8 cellular contexts compared by ENCODE assay signal in genomic region chr11:63938481-63939350, GRCh38. TPM values are rescaled to one million over a fixed set of nuclear protein-coding genes. Genes with fewer than 3 reads are reported as not detected.
A peak's percentile ranks its signal among the peaks of the same experiment; 100 is the strongest.
DNase-seq lines count a peak whose midpoint lies in the region; FAIRE-seq and TF ChIP-seq lines count a peak whose summit lies in the region.

TSS of gene NAA40 (plus strand) at chr11:63939002. CDS start at chr11:63939097, 95 bp downstream.

- H3K4me3 ChIP-seq in HAP-1 (peak within 1 kb of the TSS; percentile 79), MG63 (peak within 1 kb of the TSS; percentile 74), neural progenitor cell (peak within 1 kb of the TSS; percentile 96), stomach smooth muscle (ENCODE audit: low read length in 2 of 2) (peak within 1 kb of the TSS; percentile 79 to 82)

- H4K20me1 ChIP-seq in neural progenitor cell (ENCODE audit: low read depth) = peaks cover 33% of the 10 kb centered on the region

- no peaks in the 10 kb centered on the region for H3K36me3 Mint-ChIP-seq in neural progenitor cell

- TF ChIP-seq CTCF in neural progenitor cell (IDR thresholded peaks at IDR 0.05) = no peak

- H3K36me3 ChIP-seq in HAP-1 (replicated peaks) (0 out of 2 replicates have a peak, but pooled peaks cover 6% of the 10 kb centered on the region), MG63 (no peaks in the 10 kb centered on the region; the same call in none of the 2 replicates), neural progenitor cell (no peaks in the 10 kb centered on the region), stomach smooth muscle (ENCODE audit: control insufficient read depth in 2 of 2, insufficient read depth in 2 of 2, low read length in 2 of 2) (no peaks in the 10 kb centered on the region)

- peaks cover 9% of the 10 kb centered on the region for H3K27me3 Mint-ChIP-seq in neural progenitor cell (ENCODE audit: insufficient read depth, low read depth)

- H2AFZ ChIP-seq in neural progenitor cell (replicated peaks) = peak within 1 kb of the TSS; percentile 98

- peaks cover 48% of the 10 kb centered on the region for H3K79me2 ChIP-seq in neural progenitor cell (ENCODE audit: low read depth)

- H3K27ac ChIP-seq in neural progenitor cell (peak within 1 kb of the TSS; percentile 59), stomach smooth muscle (ENCODE audit: low read length) (peak within 1 kb of the TSS; percentile 55)

- H3F3A ChIP-seq in neural progenitor cell (ENCODE audit: low read depth) = peaks cover 30% of the 10 kb centered on the region

- H3K4me2 ChIP-seq in neural progenitor cell = peak within 1 kb of the TSS; percentile 99

- FAIRE-seq in G401.6 (lab: Jason Lieb, UNC) = peak; percentile 54

- peaks cover 2% of the 10 kb centered on the region for H3K9me3 Mint-ChIP-seq in neural progenitor cell

- H3K4me3 Mint-ChIP-seq in neural progenitor cell = peak within 1 kb of the TSS; percentile 92

- in situ Hi-C loops in HAP-1 (cut with MboI; ENCODE audit: low sequenced_read_pairs) = no loop called here

- peak within 1 kb of the TSS; percentile 77 for H3K9ac ChIP-seq in neural progenitor cell
- peak within 1 kb of the TSS; percentile 69 to 77 for H3K9ac ChIP-seq in stomach smooth muscle (ENCODE audit: low read length in 2 of 2)

- H3K4me1 Mint-ChIP-seq in neural progenitor cell = peaks cover 38% of the 10 kb centered on the region

- H3K9me3 ChIP-seq in HAP-1 (no peaks in the 10 kb centered on the region), MG63 (no peaks in the 10 kb centered on the region), neural progenitor cell (ENCODE audit: low read depth) (no peaks in the 10 kb centered on the region), stomach smooth muscle (ENCODE audit: control insufficient read depth in 2 of 2, low read length in 2 of 2) (no peaks in the 10 kb centered on the region)

- DNase-seq in HAP-1 (ENCODE audit: low spot score in 2 of 2) (peak; percentile 94 to 97), MG63 (peak; percentile 89), SHP77 (lab: John Stamatoyannopoulos, UW) (peak; percentile 91 to 98), fibroblast of the conjunctiva (ENCODE audit: low read depth) (peak; percentile 89), neural progenitor cell (ENCODE audit: low spot score) (peak; percentile 99)
- DNase-seq in activated effector memory CD4-positive, alpha-beta T cell treated with Interleukin-2 at 50 U/mL for 16 hours = peak; percentile 86

- H3K27me3 ChIP-seq in HAP-1 (ENCODE audit: low read depth) (no peaks in the 10 kb centered on the region), MG63 (no peaks in the 10 kb centered on the region), neural progenitor cell (no peaks in the 10 kb centered on the region), stomach smooth muscle (ENCODE audit: control insufficient read depth in 1 of 2, insufficient read depth in 2 of 2, low read length in 2 of 2) (no peaks in the 10 kb centered on the region)

- peak within 1 kb of the TSS; percentile 80 for H3K27ac Mint-ChIP-seq in neural progenitor cell

- peaks cover 3% of the 10 kb centered on the region; the same call in 1 of the 2 replicates for H3K4me1 ChIP-seq in HAP-1
- H3K4me1 ChIP-seq in neural progenitor cell = no peaks in the 10 kb centered on the region
- peaks cover 16% of the 10 kb centered on the region for H3K4me1 ChIP-seq in stomach smooth muscle (ENCODE audit: control insufficient read depth, insufficient read depth, low read length)

RNA-seq across cellular contexts. Expression of gene NAA40, which starts in this region (rescaled TPM):
- 13.2 and 29.6 TPM in 2 replicates for total RNA-seq in MG63 (2014; rRNA removed; shearing (Covaris generic); ENCODE audit: low replicate concordance)
- 38.7 and 40.4 TPM in 2 replicates for total RNA-seq in neural progenitor cell (ENCODE audit: low replicate concordance)

Comparison
In these comparisons a context has a peak if more than half of its experiments do, and no peak if none do; other contexts are left out.
1. Peak in every context shown above with its lines: DNase-seq, H3K4me3 ChIP-seq and H3K27ac ChIP-seq.